15 cellular contexts compared by ENCODE assay signal in genomic region chr13:72141845-72142470, GRCh38.
DNase-seq lines count a peak whose midpoint lies in the region; ATAC-seq and TF ChIP-seq lines count a peak whose summit lies in the region.
"Had no signal": no experiment of that assay in that cellular context is flagged by ENCODE, and none has a peak within 500 bp of the region (broad histone marks: within the 10 kb centered on the region; RNA-seq: fewer than 3 reads in every experiment).

No MANE protein-coding gene starts in this region.

- H3K4me3 ChIP-seq in RWPE2 (ENCODE audit: severe bottlenecking) (no peak overlapping the region), cardiac fibroblast (replicated peaks in 1 of 2; ENCODE audit: low read depth in 2 of 2, low read length in 2 of 2) (no peak overlapping the region), skeletal muscle cell (ENCODE audit: low read depth, low read length) (no peak overlapping the region)
- H3K4me3 ChIP-seq: cardiac muscle cell had no signal

- TF ChIP-seq CTCF in RWPE2 (IDR thresholded peaks at IDR 0.05; ENCODE audit: poor library complexity, severe bottlenecking) (no peak), cardiac fibroblast (IDR thresholded peaks at IDR 0.05; ENCODE audit: low read depth, low read length) (no peak)

- no peaks in the 10 kb centered on the region for H3K9me3 ChIP-seq in RWPE2 (ENCODE audit: severe bottlenecking)
- H3K9me3 ChIP-seq: BE2C had no signal

- no peaks in the 10 kb centered on the region for H3K36me3 ChIP-seq in RWPE2 (ENCODE audit: low read depth)
- H3K36me3 ChIP-seq: BE2C, cardiac muscle cell had no signal

- DNase-seq in RWPE2 (ENCODE audit: low spot score), result no peak
- DNase-seq in cardiac fibroblast (ENCODE audit: low read depth in 2 of 2), result peak; percentile 28 to 64
- DNase-seq in glomerular endothelial cell (ENCODE audit: extremely low read depth, low read depth, low spot score), result peak; percentile 60
- peak; percentile 44 for DNase-seq in skeletal muscle cell (ENCODE audit: low read depth)
- no peak for DNase-seq in NCI-H2107 (lab: John Stamatoyannopoulos, UW)
- no peak for DNase-seq in activated gamma-delta T cell treated with Interleukin-2 at 50 U/mL for 16 hours
- DNase-seq: activated gamma-delta T cell; BE2C; effector memory CD4-positive, alpha-beta T cell; NK-92 treated with Interleukin-12 subunit alpha and Interleukin-12 subunit beta, amount 100 ng/mL, for 24 hours; SHP77 treated with DMSO at 0.1 percent for 48 hours; stimulated activated CD4-positive, alpha-beta T cell treated with anti-CD3 and anti-CD28 coated beads, Interleukin-15, amount 100 ng/mL, for 24 hours had no signal

- no peaks in the 10 kb centered on the region for H3K27me3 ChIP-seq in RWPE2 (ENCODE audit: insufficient read depth, poor library complexity, severe bottlenecking)
- H3K27me3 ChIP-seq: BE2C, cardiac muscle cell had no signal

- H3K27ac ChIP-seq in RWPE2 (ENCODE audit: poor library complexity, severe bottlenecking), result peak overlapping the region; percentile 52
- H3K27ac ChIP-seq: cardiac muscle cell had no signal

- ATAC-seq in RWPE2 (ENCODE audit: low read depth) (peak; percentile 66), GM21786 (IDR thresholded peaks at IDR 0.05; ENCODE audit: unreplicated experiment) (no peak)
- ATAC-seq: activated CD4-positive, CD25-positive, alpha-beta regulatory T cell treated with anti-CD3 and anti-CD28 coated beads, Interleukin-2, amount 50 U/mL, for 24 hours had no signal

- H3K4me1 ChIP-seq in RWPE2 (ENCODE audit: insufficient read depth, poor library complexity, severe bottlenecking), result peaks cover 20% of the 10 kb centered on the region

Comparison
In these comparisons a context has a peak if more than half of its experiments do, and no peak if none do; other contexts are left out.
1. DNase-seq: peak in cardiac fibroblast (2 of 2), glomerular endothelial cell (single experiment) and skeletal muscle cell (single experiment); none in RWPE2 (single experiment), NCI-H2107 (single experiment) and activated gamma-delta T cell treated with Interleukin-2 at 50 U/mL for 16 hours (single experiment).